ENCODE assay signal across 22 cellular contexts in the genomic region with DNA sequence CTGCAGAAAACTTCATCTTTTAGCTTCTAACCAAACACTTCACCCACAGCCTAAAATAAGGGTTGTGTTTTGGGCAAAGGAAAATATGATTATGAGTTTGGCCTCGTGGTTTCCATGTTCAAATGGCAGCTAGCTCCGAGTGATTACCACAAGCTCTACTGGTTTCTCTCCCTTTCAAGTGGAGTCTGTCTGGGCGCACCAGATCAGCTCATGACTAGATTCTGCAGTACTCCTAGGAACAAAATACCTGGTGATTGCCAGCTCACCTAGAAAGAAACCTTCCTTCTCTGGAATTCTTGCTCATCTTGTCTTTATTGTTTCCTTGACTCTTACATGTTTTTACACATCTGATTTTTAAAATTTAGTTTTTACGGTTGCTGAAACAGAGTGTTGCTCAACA.
DNase-seq lines count a peak whose midpoint lies in the region; ATAC-seq, FAIRE-seq and TF ChIP-seq lines count a peak whose summit lies in the region.
"Had no signal": no experiment of that assay in that cellular context is flagged by ENCODE, and none has a peak within 500 bp of the region (broad histone marks: within the 10 kb centered on the region; RNA-seq: fewer than 3 reads in every experiment).

No MANE protein-coding gene starts in this region.

- in situ Hi-C loops in mammary epithelial cell (cut with MboI; ENCODE audit: low sequenced_read_pairs in 2 of 2): no loop called here

- H3K4me3 ChIP-seq in mammary epithelial cell (replicated peaks in 1 of 3; ENCODE audit: insufficient read depth in 1 of 3, low read depth in 2 of 3, low read length in 3 of 3) (no peak overlapping the region), breast epithelium (no peak overlapping the region), astrocyte (ENCODE audit: insufficient read depth, low read depth, low read length) (no peak overlapping the region)
- H3K4me3 ChIP-seq: PC-9 had no signal

- TF ChIP-seq CTCF in mammary epithelial cell (conservative IDR thresholded peaks at IDR 0.05 in 1 of 2, IDR thresholded peaks at IDR 0.05 in 1 of 2; ENCODE audit: extremely low read depth in 1 of 2, insufficient read depth in 1 of 2, low read depth in 1 of 2, low read length in 2 of 2) (no peak), breast epithelium (IDR thresholded peaks at IDR 0.05) (no peak), astrocyte (IDR thresholded peaks at IDR 0.05; ENCODE audit: insufficient read depth, low read depth, low read length) (no peak), foreskin keratinocyte (conservative IDR thresholded peaks at IDR 0.05) (no peak), endothelial cell (IDR thresholded peaks at IDR 0.05; ENCODE audit: unreplicated experiment) (no peak)

- H3K36me3 ChIP-seq in mammary epithelial cell (ENCODE audit: insufficient read depth, low read length) (no peaks in the 10 kb centered on the region), breast epithelium (no peaks in the 10 kb centered on the region), astrocyte (ENCODE audit: insufficient read depth, low read length) (no peaks in the 10 kb centered on the region)

- no peak for TF ChIP-seq POLR2A in breast epithelium (IDR thresholded peaks at IDR 0.05)

- 75% methylated on average over 4 of the region's 4 CpGs for WGBS in mammary epithelial cell (ENCODE audit: low coverage, missing lambda C conversion rate)

- H3K27me3 Mint-ChIP-seq in astrocyte (ENCODE audit: low read depth, unreplicated experiment) (no peaks in the 10 kb centered on the region), endothelial cell (ENCODE audit: unreplicated experiment) (no peaks in the 10 kb centered on the region)
- H3K27me3 Mint-ChIP-seq in activated CD8-positive, alpha-beta T cell treated with anti-CD3 and anti-CD28 coated beads, Interleukin-2, amount 10 ng/mL, durations not matched to agents 7 days and 5 days (ENCODE audit: low read depth): no peaks in the 10 kb centered on the region

- H3K36me3 Mint-ChIP-seq in astrocyte (ENCODE audit: low read depth, unreplicated experiment): no peaks in the 10 kb centered on the region
- H3K36me3 Mint-ChIP-seq in activated CD8-positive, alpha-beta T cell treated with anti-CD3 and anti-CD28 coated beads, Interleukin-2, amount 10 ng/mL, durations not matched to agents 7 days and 5 days (ENCODE audit: low read depth): no peaks in the 10 kb centered on the region
- no peaks in the 10 kb centered on the region for H3K36me3 Mint-ChIP-seq in endothelial cell (ENCODE audit: low read depth, unreplicated experiment)

- no peak overlapping the region for H3K27ac Mint-ChIP-seq in astrocyte (ENCODE audit: unreplicated experiment)
- no peak overlapping the region for H3K27ac Mint-ChIP-seq in activated CD8-positive, alpha-beta T cell treated with anti-CD3 and anti-CD28 coated beads, Interleukin-2, amount 10 ng/mL, durations not matched to agents 7 days and 5 days
- no peak overlapping the region for H3K27ac Mint-ChIP-seq in endothelial cell (ENCODE audit: unreplicated experiment)

- BruUV-seq in mammary epithelial cell (replicated peaks; lab: Mats Ljungman, UMichigan): no TSS peak

- H3K9me3 Mint-ChIP-seq in astrocyte (ENCODE audit: unreplicated experiment): no peaks in the 10 kb centered on the region
- peaks cover 10% of the 10 kb centered on the region for H3K9me3 Mint-ChIP-seq in activated CD8-positive, alpha-beta T cell treated with anti-CD3 and anti-CD28 coated beads, Interleukin-2, amount 10 ng/mL, durations not matched to agents 7 days and 5 days (ENCODE audit: insufficient read depth)
- H3K9me3 Mint-ChIP-seq in endothelial cell (ENCODE audit: unreplicated experiment): no peaks in the 10 kb centered on the region

- intact Hi-C loops in mammary epithelial cell (cut with micrococcal nuclease) (no loop called here), breast epithelium (cut with DNase I; ENCODE audit: low total_unique reads) (no loop called here)

- ATAC-seq in foreskin keratinocyte (peak; percentile 31), GM18511 (IDR thresholded peaks at IDR 0.05; ENCODE audit: unreplicated experiment) (no peak)
- no peak for ATAC-seq in activated CD8-positive, alpha-beta T cell treated with anti-CD3 and anti-CD28 coated beads, Interleukin-2, amount 10 ng/mL, durations not matched to agents 7 days and 5 days
- ATAC-seq in activated CD4-positive, CD25-positive, alpha-beta regulatory T cell treated with anti-CD3 and anti-CD28 coated beads, Interleukin-2, amount 50 U/mL, for 24 hours: no peak

- H3K9me3 ChIP-seq in mammary epithelial cell (replicated peaks; ENCODE audit: insufficient read depth, low read length) (no peaks in the 10 kb centered on the region), breast epithelium (no peaks in the 10 kb centered on the region), astrocyte (ENCODE audit: insufficient read depth, low read depth, low read length) (no peaks in the 10 kb centered on the region)

- H3K27ac ChIP-seq in mammary epithelial cell (ENCODE audit: insufficient read depth, low read depth, low read length): no peak overlapping the region
- no peak overlapping the region for H3K27ac ChIP-seq in breast epithelium
- H3K27ac ChIP-seq in astrocyte (ENCODE audit: low read depth, low read length): no peak overlapping the region
- H3K27ac ChIP-seq in foreskin keratinocyte: no peak overlapping the region
- H3K27ac ChIP-seq: PC-9 had no signal

- H3K79me2 ChIP-seq in mammary epithelial cell (ENCODE audit: insufficient read depth, low read length) (no peaks in the 10 kb centered on the region), astrocyte (ENCODE audit: insufficient read depth, low read length) (no peaks in the 10 kb centered on the region)

- H3K4me1 ChIP-seq in mammary epithelial cell (ENCODE audit: insufficient read depth, low read length): peaks cover 9% of the 10 kb centered on the region
- H3K4me1 ChIP-seq in breast epithelium: no peaks in the 10 kb centered on the region
- no peaks in the 10 kb centered on the region for H3K4me1 ChIP-seq in astrocyte (ENCODE audit: insufficient read depth, low read length)
- peaks cover 7% of the 10 kb centered on the region for H3K4me1 ChIP-seq in foreskin keratinocyte

- dilution Hi-C loops in mammary epithelial cell (cut with HindIII; ENCODE audit: low sequenced_read_pairs): no loop called here

- H3K4me1 Mint-ChIP-seq in astrocyte (ENCODE audit: low read depth, unreplicated experiment) (no peaks in the 10 kb centered on the region), endothelial cell (ENCODE audit: unreplicated experiment) (no peaks in the 10 kb centered on the region)
- H3K4me1 Mint-ChIP-seq in activated CD8-positive, alpha-beta T cell treated with anti-CD3 and anti-CD28 coated beads, Interleukin-2, amount 10 ng/mL, durations not matched to agents 7 days and 5 days (ENCODE audit: low read depth): no peaks in the 10 kb centered on the region

- H2AFZ ChIP-seq in mammary epithelial cell (ENCODE audit: low read depth, low read length) (peak overlapping the region; percentile 48), astrocyte (ENCODE audit: low read depth, low read length) (no peak overlapping the region)
- H2AFZ ChIP-seq: PC-9 had no signal

- CTCF ChIA-PET in mammary epithelial cell (lab: Charles Lee; ENCODE audit: low non-redundant PET): no interaction called here
- CTCF ChIA-PET in activated CD8-positive, alpha-beta T cell treated with anti-CD3 and anti-CD28 coated beads, Interleukin-2, amount 10 ng/mL, durations not matched to agents 7 days and 5 days (lab: Charles Lee): no interaction called here

- POLR2A ChIA-PET in activated CD8-positive, alpha-beta T cell treated with anti-CD3 and anti-CD28 coated beads, Interleukin-2, amount 10 ng/mL, durations not matched to agents 7 days and 5 days (lab: Charles Lee): no interaction called here

- H3K4me2 ChIP-seq in mammary epithelial cell (ENCODE audit: insufficient read depth, low read depth, low read length): no peak overlapping the region
- H3K4me2 ChIP-seq in astrocyte (ENCODE audit: low read length): no peak overlapping the region
- H3K4me2 ChIP-seq: PC-9 had no signal

- H3K9ac ChIP-seq in mammary epithelial cell (ENCODE audit: insufficient read depth, low read length) (no peak overlapping the region), astrocyte (ENCODE audit: low read length) (no peak overlapping the region)

- DNase-seq in mammary epithelial cell: no peak
- no peak for DNase-seq in breast epithelium (ENCODE audit: low spot score in 2 of 2)
- DNase-seq in astrocyte (ENCODE audit: low read depth): peak; percentile 1
- peak; percentile 26 to 59 for DNase-seq in foreskin keratinocyte
- DNase-seq in activated CD8-positive, alpha-beta T cell treated with anti-CD3 and anti-CD28 coated beads, Interleukin-2, amount 10 ng/mL, durations not matched to agents 7 days and 5 days: no peak
- DNase-seq in endothelial cell (ENCODE audit: low spot score): no peak
- DNase-seq: 8988T, AML-193, H7, Kasumi-1, NCI-H1694, NCI-H2081, NCI-H2171, NCI-H526, PC-9, RPMI8226, SHP77 had no signal

- FAIRE-seq in astrocyte (lab: Jason Lieb, UNC): no peak
- FAIRE-seq: G401.6, GM12892, GM19239 had no signal

- H3K27me3 ChIP-seq in mammary epithelial cell (ENCODE audit: insufficient read depth, low read length) (no peaks in the 10 kb centered on the region), breast epithelium (no peaks in the 10 kb centered on the region), astrocyte (ENCODE audit: insufficient read depth, low read length) (no peaks in the 10 kb centered on the region), foreskin keratinocyte (no peaks in the 10 kb centered on the region)

- H3K4me3 Mint-ChIP-seq in astrocyte (ENCODE audit: unreplicated experiment): no peak overlapping the region
- no peak overlapping the region for H3K4me3 Mint-ChIP-seq in activated CD8-positive, alpha-beta T cell treated with anti-CD3 and anti-CD28 coated beads, Interleukin-2, amount 10 ng/mL, durations not matched to agents 7 days and 5 days
- H3K4me3 Mint-ChIP-seq in endothelial cell (ENCODE audit: unreplicated experiment): no peak overlapping the region

- no peaks in the 10 kb centered on the region for H4K20me1 ChIP-seq in mammary epithelial cell (ENCODE audit: insufficient read depth, low read length)
- no peaks in the 10 kb centered on the region for H4K20me1 ChIP-seq in astrocyte (ENCODE audit: insufficient read depth, low read length)

Comparison
In these comparisons a context has a peak if more than half of its experiments do, and no peak if none do; other contexts are left out.
1. DNase-seq: peak in astrocyte (single experiment) and foreskin keratinocyte (2 of 2); none in mammary epithelial cell (single experiment), breast epithelium (0 of 2), activated CD8-positive, alpha-beta T cell treated with anti-CD3 and anti-CD28 coated beads, Interleukin-2, amount 10 ng/mL, durations not matched to agents 7 days and 5 days (single experiment) and endothelial cell (single experiment).